ENCODE assay signal across 30 cellular contexts in the genomic region with DNA sequence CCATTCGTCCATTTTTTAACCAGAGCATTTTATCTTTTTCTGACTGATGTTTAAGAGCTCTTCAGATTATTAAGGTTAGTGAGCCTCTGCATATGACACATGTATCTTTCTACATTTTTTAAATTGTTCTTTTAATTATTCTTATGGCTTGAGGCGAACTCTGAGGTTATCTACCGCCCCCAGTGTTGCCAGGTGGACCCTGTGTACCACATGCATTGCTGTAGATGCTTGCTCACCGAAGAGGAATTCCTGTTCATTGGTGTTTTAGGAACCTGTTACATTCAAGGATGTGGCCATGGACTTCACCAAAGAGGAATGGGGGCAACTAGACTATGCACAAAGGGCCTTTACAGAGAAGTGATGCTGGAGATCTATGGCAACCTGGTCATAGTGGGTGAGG.
"Had no signal": no experiment of that assay in that cellular context is flagged by ENCODE, and none has a peak within 500 bp of the region (broad histone marks: within the 10 kb centered on the region; RNA-seq: fewer than 3 reads in every experiment).

No MANE protein-coding gene starts in this region.

- ATAC-seq: activated CD4-positive, alpha-beta T cell treated with anti-CD3 and anti-CD28 coated beads for 36 hours; activated CD8-positive, alpha-beta memory T cell treated with anti-CD3 and anti-CD28 coated beads, Interleukin-2, amount 10 ng/mL, durations not matched to agents 7 days and 5 days; activated CD8-positive, alpha-beta T cell treated with anti-CD3 and anti-CD28 coated beads, Interleukin-2, amount 10 ng/mL, durations not matched to agents 7 days and 5 days; activated naive CD4-positive, alpha-beta T cell treated with anti-CD3 and anti-CD28 coated beads, Interleukin-2, amount 50 U/mL, for 72 hours; activated T-cell treated with anti-CD3 and anti-CD28 coated beads, Interleukin-2, amount 50 U/mL, for 72 hours; effector memory CD8-positive, alpha-beta T cell; foreskin keratinocyte; gastrocnemius medialis had no signal

- DNase-seq: activated CD4-positive, alpha-beta memory T cell treated with anti-CD3 and anti-CD28 coated beads for 36 hours; activated CD4-positive, alpha-beta T cell treated with anti-CD3 and anti-CD28 coated beads for 36 hours; activated CD4-positive, alpha-beta T cell treated with anti-CD3 and anti-CD28 coated beads, Interleukin-2, amount 10 ng/mL, durations not matched to agents 24 days and 14 days; activated CD4-positive, CD25-positive, alpha-beta regulatory T cell; activated CD4-positive, CD25-positive, alpha-beta regulatory T cell treated with anti-CD3 and anti-CD28 coated beads, Interleukin-2, amount 50 U/mL, for 72 hours; activated CD8-positive, alpha-beta memory T cell treated with anti-CD3 and anti-CD28 coated beads, Interleukin-2, amount 10 ng/mL, durations not matched to agents 7 days and 5 days; activated CD8-positive, alpha-beta memory T cell treated with anti-CD3 and anti-CD28 coated beads, Interleukin-2, amount 50 U/mL, for 4 hours; activated CD8-positive, alpha-beta T cell treated with anti-CD3 and anti-CD28 coated beads, Interleukin-2, amount 10 ng/mL, durations not matched to agents 7 days and 5 days; activated gamma-delta T cell; activated naive CD4-positive, alpha-beta T cell; activated naive CD4-positive, alpha-beta T cell treated with anti-CD3 and anti-CD28 coated beads, Interleukin-2, amount 10 ng/mL, durations not matched to agents 7 days and 5 days; activated naive CD8-positive, alpha-beta T cell treated with anti-CD3 and anti-CD28 coated beads, Interleukin-2, amount 10 ng/mL, durations not matched to agents 7 days and 5 days; activated T-cell treated with anti-CD3 and anti-CD28 coated beads, Interleukin-2, amount 50 U/mL, for 24 hours; activated T-cell treated with anti-CD3 and anti-CD28 coated beads, Interleukin-2, amount 50 U/mL, for 72 hours; central memory CD4-positive, alpha-beta T cell; cerebellar nuclear complex; colonic mucosa; effector CD4-positive, alpha-beta T cell; effector memory CD8-positive, alpha-beta T cell; erythroblast; gastrocnemius medialis; T-helper 2 cell had no signal

- H3K36me3 Mint-ChIP-seq: activated CD4-positive, alpha-beta memory T cell treated with anti-CD3 and anti-CD28 coated beads for 36 hours; activated naive CD4-positive, alpha-beta T cell treated with anti-CD3 and anti-CD28 coated beads, Interleukin-2, amount 50 U/mL, for 72 hours; brain had no signal

- H3K27me3 ChIP-seq: ascending aorta, breast epithelium, colonic mucosa, esophagus muscularis mucosa, foreskin keratinocyte, gastrocnemius medialis had no signal

- H3K4me3 ChIP-seq: ascending aorta, breast epithelium, cardiac muscle cell, colonic mucosa, esophagus muscularis mucosa, gastrocnemius medialis had no signal

- H3K9me3 ChIP-seq: ascending aorta, breast epithelium, colonic mucosa, esophagus muscularis mucosa, gastrocnemius medialis had no signal

- H3K27ac Mint-ChIP-seq: activated CD4-positive, alpha-beta memory T cell treated with anti-CD3 and anti-CD28 coated beads for 36 hours; activated CD4-positive, alpha-beta T cell treated with anti-CD3 and anti-CD28 coated beads for 36 hours; activated CD4-positive, alpha-beta T cell treated with anti-CD3 and anti-CD28 coated beads, Interleukin-2, amount 10 ng/mL, durations not matched to agents 24 days and 14 days; activated CD8-positive, alpha-beta memory T cell treated with anti-CD3 and anti-CD28 coated beads, Interleukin-2, amount 10 ng/mL, durations not matched to agents 7 days and 5 days; activated CD8-positive, alpha-beta T cell treated with anti-CD3 and anti-CD28 coated beads, Interleukin-2, amount 10 ng/mL, durations not matched to agents 7 days and 5 days; activated naive CD4-positive, alpha-beta T cell treated with anti-CD3 and anti-CD28 coated beads, Interleukin-2, amount 10 ng/mL, durations not matched to agents 7 days and 5 days; activated naive CD4-positive, alpha-beta T cell treated with anti-CD3 and anti-CD28 coated beads, Interleukin-2, amount 50 U/mL, for 72 hours; activated naive CD8-positive, alpha-beta T cell treated with anti-CD3 and anti-CD28 coated beads, Interleukin-2, amount 10 ng/mL, durations not matched to agents 7 days and 5 days; activated T-cell treated with anti-CD3 and anti-CD28 coated beads, Interleukin-2, amount 50 U/mL, for 24 hours; activated T-cell treated with anti-CD3 and anti-CD28 coated beads, Interleukin-2, amount 50 U/mL, for 72 hours; brain; dendritic cell treated with granulocyte-macrophage colony-stimulating factor and Interleukin-4, amounts not matched to agents 40 ng/mL and 50 ng/mL, for 4 days; effector memory CD8-positive, alpha-beta T cell had no signal

- H3K4me1 Mint-ChIP-seq: activated naive CD8-positive, alpha-beta T cell treated with anti-CD3 and anti-CD28 coated beads, Interleukin-2, amount 10 ng/mL, durations not matched to agents 7 days and 5 days; brain had no signal

- H3K4me1 ChIP-seq: ascending aorta, breast epithelium, colonic mucosa, esophagus muscularis mucosa, foreskin keratinocyte, gastrocnemius medialis had no signal

- H3K4me3 Mint-ChIP-seq: activated CD4-positive, alpha-beta memory T cell treated with anti-CD3 and anti-CD28 coated beads for 36 hours; activated CD4-positive, alpha-beta T cell treated with anti-CD3 and anti-CD28 coated beads for 36 hours; activated CD4-positive, alpha-beta T cell treated with anti-CD3 and anti-CD28 coated beads, Interleukin-2, amount 10 ng/mL, durations not matched to agents 24 days and 14 days; activated CD8-positive, alpha-beta memory T cell treated with anti-CD3 and anti-CD28 coated beads, Interleukin-2, amount 10 ng/mL, durations not matched to agents 7 days and 5 days; activated CD8-positive, alpha-beta T cell treated with anti-CD3 and anti-CD28 coated beads, Interleukin-2, amount 10 ng/mL, durations not matched to agents 7 days and 5 days; activated naive CD4-positive, alpha-beta T cell treated with anti-CD3 and anti-CD28 coated beads, Interleukin-2, amount 10 ng/mL, durations not matched to agents 7 days and 5 days; activated naive CD8-positive, alpha-beta T cell treated with anti-CD3 and anti-CD28 coated beads, Interleukin-2, amount 10 ng/mL, durations not matched to agents 7 days and 5 days; activated T-cell treated with anti-CD3 and anti-CD28 coated beads, Interleukin-2, amount 50 U/mL, for 24 hours; activated T-cell treated with anti-CD3 and anti-CD28 coated beads, Interleukin-2, amount 50 U/mL, for 72 hours; brain; dendritic cell treated with granulocyte-macrophage colony-stimulating factor and Interleukin-4, amounts not matched to agents 40 ng/mL and 50 ng/mL, for 4 days; effector memory CD8-positive, alpha-beta T cell had no signal

- H3K36me3 ChIP-seq: ascending aorta, cardiac muscle cell, colonic mucosa, esophagus muscularis mucosa, gastrocnemius medialis had no signal

- H3K9me3 Mint-ChIP-seq: activated CD4-positive, alpha-beta memory T cell treated with anti-CD3 and anti-CD28 coated beads for 36 hours; activated naive CD4-positive, alpha-beta T cell treated with anti-CD3 and anti-CD28 coated beads, Interleukin-2, amount 50 U/mL, for 72 hours; dendritic cell treated with granulocyte-macrophage colony-stimulating factor and Interleukin-4, amounts not matched to agents 40 ng/mL and 50 ng/mL, for 4 days; effector memory CD8-positive, alpha-beta T cell had no signal

- H3K27me3 Mint-ChIP-seq: activated T-cell treated with anti-CD3 and anti-CD28 coated beads, Interleukin-2, amount 50 U/mL, for 24 hours; dendritic cell treated with granulocyte-macrophage colony-stimulating factor and Interleukin-4, amounts not matched to agents 40 ng/mL and 50 ng/mL, for 4 days had no signal

- H3K27ac ChIP-seq: ascending aorta, breast epithelium, cardiac muscle cell, colonic mucosa, esophagus muscularis mucosa, foreskin keratinocyte, gastrocnemius medialis had no signal
